ENCODE assay signal across 16 cellular contexts in genomic region chr2:207123776-207124391, GRCh38. TPM values are rescaled to one million over a fixed set of nuclear protein-coding genes. Genes with fewer than 3 reads are reported as not detected.
DNase-seq lines count a peak whose midpoint lies in the region; ATAC-seq and TF ChIP-seq lines count a peak whose summit lies in the region.
"Had no signal": no experiment of that assay in that cellular context is flagged by ENCODE, and none has a peak within 500 bp of the region (broad histone marks: within the 10 kb centered on the region; RNA-seq: fewer than 3 reads in every experiment).

No MANE protein-coding gene starts in this region.

- peaks cover 6% of the 10 kb centered on the region for H3K9me3 Mint-ChIP-seq in activated CD8-positive, alpha-beta T cell treated with anti-CD3 and anti-CD28 coated beads for 36 hours

- DNase-seq in Right ventricle myocardium superior, result no peak
- DNase-seq in cardiac septum (ENCODE audit: low spot score), result no peak
- DNase-seq in activated CD8-positive, alpha-beta T cell treated with anti-CD3 and anti-CD28 coated beads for 36 hours, result no peak
- DNase-seq in esophagus muscularis mucosa (ENCODE audit: extremely low spot score), result no peak
- no peak for DNase-seq in left colon
- DNase-seq: activated gamma-delta T cell, Caco-2, foreskin keratinocyte, HCEC 1CT, NCI-H1048, NCI-H2081 treated with DMSO at 0.1 percent for 48 hours, NCI-H524 treated with DMSO at 0.1 percent for 48 hours, SHP77 treated with DMSO at 0.1 percent for 48 hours had no signal

- no peak overlapping the region for H3K4me3 Mint-ChIP-seq in activated CD8-positive, alpha-beta T cell treated with anti-CD3 and anti-CD28 coated beads for 36 hours

- POLR2A ChIA-PET in activated CD8-positive, alpha-beta T cell treated with anti-CD3 and anti-CD28 coated beads for 36 hours (lab: Charles Lee), result interaction anchor here (1.0 to 2.0 kb wide), 6 partner anchors 15 to 64 kb away, joined by 3 to 17 read pairs (median 4); no protein-coding TSS in a partner anchor

- intact Hi-C loops in Right ventricle myocardium superior (cut with DNase I) (no loop called here), cardiac septum (cut with DNase I) (no loop called here), esophagus muscularis mucosa (cut with DNase I) (no loop called here), left colon (cut with DNase I, micrococcal nuclease) (no loop called here)
- intact Hi-C loops in activated CD8-positive, alpha-beta T cell treated with anti-CD3 and anti-CD28 coated beads for 36 hours (cut with micrococcal nuclease), result loop anchor here (2.0 kb wide), 1 partner anchor 41 kb away; the partner anchor contains the start of gene KLF7

- no peak for TF ChIP-seq EP300 in esophagus muscularis mucosa (IDR thresholded peaks at IDR 0.05)

- H3K4me1 Mint-ChIP-seq in activated CD8-positive, alpha-beta T cell treated with anti-CD3 and anti-CD28 coated beads for 36 hours (ENCODE audit: low read depth), result peaks cover 61% of the 10 kb centered on the region

- H3K27me3 Mint-ChIP-seq in activated CD8-positive, alpha-beta T cell treated with anti-CD3 and anti-CD28 coated beads for 36 hours, result no peaks in the 10 kb centered on the region

- peaks cover 9 to 31% (median 17%) of the 10 kb centered on the region in 4 donors for H3K36me3 ChIP-seq in esophagus muscularis mucosa

- H3K9me3 ChIP-seq in esophagus muscularis mucosa, result no peaks in the 10 kb centered on the region
- H3K9me3 ChIP-seq: Caco-2 had no signal

- peak overlapping the region; percentile 73 for H3K27ac Mint-ChIP-seq in activated CD8-positive, alpha-beta T cell treated with anti-CD3 and anti-CD28 coated beads for 36 hours

- H3K4me3 ChIP-seq in esophagus muscularis mucosa, result no peak overlapping the region

- H3K27ac ChIP-seq in esophagus muscularis mucosa (replicated peaks in 1 of 4), result peak overlapping the region; percentile 29 to 62 (median 36)
- peak overlapping the region; percentile 17 for H3K27ac ChIP-seq in temporal lobe (ENCODE audit: low read depth, low read length)
- H3K27ac ChIP-seq: foreskin keratinocyte, KMS-11 had no signal

- H3K36me3 Mint-ChIP-seq in activated CD8-positive, alpha-beta T cell treated with anti-CD3 and anti-CD28 coated beads for 36 hours (ENCODE audit: low read depth), result peaks cover 18% of the 10 kb centered on the region

- no peak for TF ChIP-seq CTCF in activated CD8-positive, alpha-beta T cell treated with anti-CD3 and anti-CD28 coated beads for 36 hours (IDR thresholded peaks at IDR 0.05)
- no peak for TF ChIP-seq CTCF in esophagus muscularis mucosa (IDR thresholded peaks at IDR 0.05)

- peaks cover 54 to 79% (median 67%) of the 10 kb centered on the region in 4 donors for H3K4me1 ChIP-seq in esophagus muscularis mucosa
- H3K4me1 ChIP-seq: Caco-2 had no signal

- no peaks in the 10 kb centered on the region for H3K27me3 ChIP-seq in esophagus muscularis mucosa
- H3K27me3 ChIP-seq: foreskin keratinocyte had no signal

- CTCF ChIA-PET in activated CD8-positive, alpha-beta T cell treated with anti-CD3 and anti-CD28 coated beads for 36 hours (lab: Charles Lee), result interaction anchor here (0.6 to 4.0 kb wide), 8 partner anchors 14 to 51 kb away, joined by 3 to 23 read pairs (median 4); no protein-coding TSS in a partner anchor

- WGBS in esophagus muscularis mucosa, result 91% methylated on average over 27 of the region's 31 CpGs

- TF ChIP-seq POLR2A in esophagus muscularis mucosa (IDR thresholded peaks at IDR 0.05; ENCODE audit: low read depth), result no peak

- ATAC-seq in Right ventricle myocardium superior (ENCODE audit: poor library complexity) (peak; percentile 21), left colon (no peak), GM19463 (IDR thresholded peaks at IDR 0.05; ENCODE audit: unreplicated experiment) (no peak)
- ATAC-seq in activated CD8-positive, alpha-beta T cell treated with anti-CD3 and anti-CD28 coated beads for 36 hours, result no peak

RNA-seq across cellular contexts. Expression of gene KLF7, which starts 41.9 kb away (rescaled TPM):
- total RNA-seq in Right ventricle myocardium superior (19.2 TPM), cardiac septum (34.4 TPM), esophagus muscularis mucosa (10 to 100 TPM; 25.3 to 47.4 (median 36.9) TPM), temporal lobe (77.0 TPM), left colon (1 to 10 TPM; 5.4 to 7.5 TPM)
- total RNA-seq in activated CD8-positive, alpha-beta T cell treated with anti-CD3 and anti-CD28 coated beads for 36 hours, result 10 to 100 TPM in 1 of 2 experiments, 1 to 10 TPM in 1; 9.8 to 10.0 TPM
